In the genomic region with DNA sequence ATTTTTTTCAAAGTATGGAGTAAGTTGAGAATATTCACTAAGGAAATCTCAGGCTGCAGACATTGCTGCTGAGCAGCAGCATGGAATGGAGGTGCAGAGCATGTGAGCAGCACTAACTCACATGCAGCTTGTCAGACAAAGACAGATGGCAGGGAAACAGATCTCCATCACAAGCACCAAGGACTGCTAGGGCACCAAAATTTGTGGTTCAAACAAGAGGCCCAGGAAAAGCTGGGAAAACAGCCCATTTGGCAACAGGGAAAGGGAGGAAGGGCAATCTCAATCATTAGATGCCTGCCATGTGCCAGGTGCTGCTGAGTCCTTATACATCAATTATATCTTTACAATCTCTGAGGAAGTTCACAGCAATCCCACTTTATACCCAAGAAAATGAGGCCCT, we compare ENCODE assay signal across 31 cellular contexts.
"Had no signal": no experiment of that assay in that cellular context is flagged by ENCODE, and none has a peak within 500 bp of the region (broad histone marks: within the 10 kb centered on the region; RNA-seq: fewer than 3 reads in every experiment).

No MANE protein-coding gene starts in this region.

- H3K9me3 Mint-ChIP-seq: activated CD4-positive, alpha-beta memory T cell treated with anti-CD3 and anti-CD28 coated beads for 36 hours; activated CD4-positive, alpha-beta T cell treated with anti-CD3 and anti-CD28 coated beads, Interleukin-2, amount 10 ng/mL, durations not matched to agents 24 days and 14 days; activated naive CD4-positive, alpha-beta T cell treated with anti-CD3 and anti-CD28 coated beads, Interleukin-2, amount 50 U/mL, for 24 hours; activated naive CD8-positive, alpha-beta T cell treated with anti-CD3 and anti-CD28 coated beads, Interleukin-2, amount 50 U/mL, for 24 hours; activated T-helper 1 cell treated with anti-CD3 and anti-CD28 coated beads, Interleukin-12 subunit alpha, Interleukin-12 subunit beta, Interleukin-2, Interleukin-4 antibody, amounts not matched to agents 30 ng/mL and 10 ng/mL and 1 ng/mL, durations not matched to agents 14 hours and 24 hours and 36 hours; natural killer cell; neural progenitor cell; stimulated activated memory B cell treated with anti-CD40 and anti-IgM and Interleukin-4, amounts not matched to agents 10 μg/mL and 1 μg/mL and 100 μg/mL, for 72 hours; stimulated activated naive CD8-positive, alpha-beta T cell treated with anti-CD3 and anti-CD28 coated beads, Interleukin-15, amount 100 ng/mL, for 72 hours had no signal

- H3K4me1 Mint-ChIP-seq: activated CD4-positive, alpha-beta T cell treated with anti-CD3 and anti-CD28 coated beads, Interleukin-2, amount 10 ng/mL, durations not matched to agents 24 days and 14 days; activated naive CD4-positive, alpha-beta T cell treated with anti-CD3 and anti-CD28 coated beads, Interleukin-2, amount 50 U/mL, for 24 hours; activated naive CD8-positive, alpha-beta T cell treated with anti-CD3 and anti-CD28 coated beads, Interleukin-2, amount 50 U/mL, for 24 hours; natural killer cell; neural progenitor cell; stimulated activated memory B cell treated with anti-CD40 and anti-IgM and Interleukin-4, amounts not matched to agents 10 μg/mL and 1 μg/mL and 100 μg/mL, for 72 hours; stimulated activated naive CD8-positive, alpha-beta T cell treated with anti-CD3 and anti-CD28 coated beads, Interleukin-15, amount 100 ng/mL, for 72 hours had no signal

- H3K27ac Mint-ChIP-seq: activated CD4-positive, alpha-beta memory T cell treated with anti-CD3 and anti-CD28 coated beads for 36 hours; activated CD4-positive, alpha-beta T cell treated with anti-CD3 and anti-CD28 coated beads, Interleukin-2, amount 10 ng/mL, durations not matched to agents 24 days and 14 days; activated naive CD4-positive, alpha-beta T cell treated with anti-CD3 and anti-CD28 coated beads, Interleukin-2, amount 50 U/mL, for 24 hours; activated naive CD8-positive, alpha-beta T cell treated with anti-CD3 and anti-CD28 coated beads, Interleukin-2, amount 50 U/mL, for 24 hours; activated T-helper 1 cell treated with anti-CD3 and anti-CD28 coated beads, Interleukin-12 subunit alpha, Interleukin-12 subunit beta, Interleukin-2, Interleukin-4 antibody, amounts not matched to agents 30 ng/mL and 10 ng/mL and 1 ng/mL, durations not matched to agents 14 hours and 24 hours and 36 hours; natural killer cell; neural progenitor cell; stimulated activated memory B cell treated with anti-CD40 and anti-IgM and Interleukin-4, amounts not matched to agents 10 μg/mL and 1 μg/mL and 100 μg/mL, for 72 hours had no signal

- ATAC-seq: activated CD4-positive, CD25-positive, alpha-beta regulatory T cell treated with anti-CD3 and anti-CD28 coated beads, Interleukin-2, amount 50 U/mL, for 24 hours; activated naive CD8-positive, alpha-beta T cell treated with anti-CD3 and anti-CD28 coated beads, Interleukin-2, amount 50 U/mL, for 24 hours; left lung; lower lobe of right lung; natural killer cell; stimulated activated memory B cell treated with anti-CD40 and anti-IgM and Interleukin-4, amounts not matched to agents 10 μg/mL and 1 μg/mL and 100 μg/mL, for 72 hours; stimulated activated naive CD8-positive, alpha-beta T cell treated with anti-CD3 and anti-CD28 coated beads, Interleukin-15, amount 100 ng/mL, for 72 hours had no signal

- H3K27me3 Mint-ChIP-seq: activated CD4-positive, alpha-beta memory T cell treated with anti-CD3 and anti-CD28 coated beads for 36 hours; activated naive CD4-positive, alpha-beta T cell treated with anti-CD3 and anti-CD28 coated beads, Interleukin-2, amount 50 U/mL, for 24 hours; activated naive CD8-positive, alpha-beta T cell treated with anti-CD3 and anti-CD28 coated beads, Interleukin-2, amount 50 U/mL, for 24 hours; stimulated activated memory B cell treated with anti-CD40 and anti-IgM and Interleukin-4, amounts not matched to agents 10 μg/mL and 1 μg/mL and 100 μg/mL, for 72 hours; stimulated activated naive CD8-positive, alpha-beta T cell treated with anti-CD3 and anti-CD28 coated beads, Interleukin-15, amount 100 ng/mL, for 72 hours had no signal

- DNase-seq: activated CD4-positive, alpha-beta memory T cell treated with anti-CD3 and anti-CD28 coated beads for 36 hours; activated CD4-positive, alpha-beta T cell treated with anti-CD3 and anti-CD28 coated beads, Interleukin-2, amount 10 ng/mL, durations not matched to agents 24 days and 14 days; activated CD8-positive, alpha-beta memory T cell treated with anti-CD3 and anti-CD28 coated beads, Interleukin-2, amount 50 U/mL, for 4 hours; activated gamma-delta T cell treated with Interleukin-2 at 50 U/mL for 16 hours; activated naive CD8-positive, alpha-beta T cell treated with anti-CD3 and anti-CD28 coated beads, Interleukin-2, amount 50 U/mL, for 24 hours; activated T-cell treated with anti-CD3 and anti-CD28 coated beads, Interleukin-2, amount 50 U/mL, for 1 hour; amygdala; central memory CD4-positive, alpha-beta T cell; effector CD8-positive, alpha-beta T cell; esophagus squamous epithelium; kidney glomerular epithelial cell; left lung; lower lobe of right lung; mesendoderm; natural killer cell; occipital lobe; stimulated activated CD4-positive, alpha-beta T cell treated with anti-CD3 and anti-CD28 coated beads, Interleukin-1b, Interleukin-23, amount 100 ng/mL, for 48 hours; stimulated activated CD4-positive, alpha-beta T cell treated with anti-CD3 and anti-CD28 coated beads, Interleukin-4, amount 100 ng/mL, for 4 hours; stimulated activated CD8-positive, alpha-beta memory T cell treated with anti-CD3 and anti-CD28 coated beads, Interleukin-4, amount 100 ng/mL, for 48 hours; stimulated activated naive CD8-positive, alpha-beta T cell treated with anti-CD3 and anti-CD28 coated beads, Interleukin-15, amount 100 ng/mL, for 72 hours; substantia nigra; thyroid gland; upper lobe of left lung had no signal

- H3K4me3 Mint-ChIP-seq: activated CD4-positive, alpha-beta memory T cell treated with anti-CD3 and anti-CD28 coated beads for 36 hours; activated CD4-positive, alpha-beta T cell treated with anti-CD3 and anti-CD28 coated beads, Interleukin-2, amount 10 ng/mL, durations not matched to agents 24 days and 14 days; activated naive CD4-positive, alpha-beta T cell treated with anti-CD3 and anti-CD28 coated beads, Interleukin-2, amount 50 U/mL, for 24 hours; activated naive CD8-positive, alpha-beta T cell treated with anti-CD3 and anti-CD28 coated beads, Interleukin-2, amount 50 U/mL, for 24 hours; activated T-helper 1 cell treated with anti-CD3 and anti-CD28 coated beads, Interleukin-12 subunit alpha, Interleukin-12 subunit beta, Interleukin-2, Interleukin-4 antibody, amounts not matched to agents 30 ng/mL and 10 ng/mL and 1 ng/mL, durations not matched to agents 14 hours and 24 hours and 36 hours; natural killer cell; neural progenitor cell; stimulated activated memory B cell treated with anti-CD40 and anti-IgM and Interleukin-4, amounts not matched to agents 10 μg/mL and 1 μg/mL and 100 μg/mL, for 72 hours; stimulated activated naive CD8-positive, alpha-beta T cell treated with anti-CD3 and anti-CD28 coated beads, Interleukin-15, amount 100 ng/mL, for 72 hours had no signal

- H3K36me3 Mint-ChIP-seq: activated CD4-positive, alpha-beta memory T cell treated with anti-CD3 and anti-CD28 coated beads for 36 hours; natural killer cell; neural progenitor cell; stimulated activated memory B cell treated with anti-CD40 and anti-IgM and Interleukin-4, amounts not matched to agents 10 μg/mL and 1 μg/mL and 100 μg/mL, for 72 hours had no signal

- FAIRE-seq: colon, endometrium, frontal cortex had no signal
